In genomic region chr4:98664959-98665358, GRCh38 we compare ENCODE assay signal across 19 cellular contexts. TPM values are rescaled to one million over a fixed set of nuclear protein-coding genes. Genes with fewer than 3 reads are reported as not detected.
DNase-seq lines count a peak whose midpoint lies in the region; ATAC-seq, FAIRE-seq and TF ChIP-seq lines count a peak whose summit lies in the region.
"Had no signal": no experiment of that assay in that cellular context is flagged by ENCODE, and none has a peak within 500 bp of the region (broad histone marks: within the 10 kb centered on the region; RNA-seq: fewer than 3 reads in every experiment).

No MANE protein-coding gene starts in this region.

- CTCF ChIA-PET in CD8-positive, alpha-beta memory T cell (lab: Charles Lee): interaction anchor here (1.6 kb wide), 1 partner anchor 330 kb away, joined by 5 read pairs; the partner anchor contains the start of gene METAP1
- CTCF ChIA-PET in H1 (lab: Charles Lee; ENCODE audit: partially characterized antibody): interaction anchor here (0.5 to 1.2 kb wide), 3 partner anchors 11 to 502 kb away, joined by 3 to 6 read pairs (median 3); no protein-coding TSS in a partner anchor

- H3K27me3 ChIP-seq in CD8-positive, alpha-beta memory T cell (ENCODE audit: insufficient read depth, low read length, poor library complexity, severe bottlenecking): no peaks in the 10 kb centered on the region
- H3K27me3 ChIP-seq in H1 (replicated peaks in 1 of 4; ENCODE audit: control insufficient read depth in 3 of 4, extremely low read depth in 1 of 4, insufficient read depth in 3 of 4, low read length in 3 of 4) (no peaks in the 10 kb centered on the region; a peak in 2 of 7 replicates), vagina (no peaks in the 10 kb centered on the region)
- H3K27me3 ChIP-seq: BLaER1 treated with 17β-estradiol and CSF1 and Interleukin-3, amounts not matched to agents 10 nM and 100 nM; suprapubic skin had no signal

- no peak overlapping the region for H3K4me2 ChIP-seq in H1 (ENCODE audit: insufficient read depth in 1 of 2, low read depth in 2 of 2, low read length in 2 of 2)

- no peaks in the 10 kb centered on the region for H3K9me3 Mint-ChIP-seq in CD8-positive, alpha-beta memory T cell

- H2BK15ac ChIP-seq in H1 (ENCODE audit: low read length): peak overlapping the region; percentile 4; the same call in 1 of the 2 replicates

- H2AFZ ChIP-seq in H1 (ENCODE audit: low read length): no peak overlapping the region

- no peak overlapping the region for H3K27ac ChIP-seq in CD8-positive, alpha-beta memory T cell (ENCODE audit: low read depth, low read length)
- H3K27ac ChIP-seq in H1 (ENCODE audit: low read depth, low read length): no peak overlapping the region
- H3K27ac ChIP-seq in vagina: no peak overlapping the region
- H3K27ac ChIP-seq: 22Rv1, epithelial cell of prostate, suprapubic skin had no signal

- H4K20me1 ChIP-seq in H1 (replicated peaks in 1 of 2; ENCODE audit: control insufficient read depth in 1 of 2, insufficient read depth in 2 of 2, low read length in 2 of 2): no peaks in the 10 kb centered on the region
- H4K20me1 ChIP-seq: BLaER1 treated with 17β-estradiol and CSF1 and Interleukin-3, amounts not matched to agents 10 nM and 100 nM had no signal

- no peak overlapping the region for H4K91ac ChIP-seq in H1 (replicated peaks; ENCODE audit: insufficient read length, low read length)

- POLR2A ChIA-PET in CD8-positive, alpha-beta memory T cell (lab: Charles Lee): no interaction called here
- POLR2A ChIA-PET in H1 (lab: Charles Lee; ENCODE audit: partially characterized antibody): interaction anchor here (1.0 kb wide), 1 partner anchor 330 kb away, joined by 3 read pairs; the partner anchor contains the start of gene METAP1

- no peaks in the 10 kb centered on the region for H3K36me3 Mint-ChIP-seq in CD8-positive, alpha-beta memory T cell
- no peaks in the 10 kb centered on the region for H3K36me3 Mint-ChIP-seq in T-helper 17 cell (ENCODE audit: low read depth)

- no peak for TF ChIP-seq CTCF in H1 (IDR thresholded peaks at IDR 0.05; ENCODE audit: control extremely low read depth in 1 of 3, insufficient read depth in 1 of 3, low read depth in 1 of 3, low read length in 3 of 3)
- no peak for TF ChIP-seq CTCF in vagina (IDR thresholded peaks at IDR 0.05)

- no peak overlapping the region for H2AK5ac ChIP-seq in H1 (ENCODE audit: low read depth, low read length)

- no peak overlapping the region for H4K5ac ChIP-seq in H1 (ENCODE audit: insufficient read length, low read depth, low read length)

- H4K8ac ChIP-seq in H1 (ENCODE audit: extremely low read depth, insufficient read depth, low read length): no peak overlapping the region; the same call in 1 of the 2 replicates

- H3K14ac ChIP-seq in H1 (ENCODE audit: insufficient read length): no peak overlapping the region

- H3K23ac ChIP-seq in H1 (ENCODE audit: insufficient read length): no peak overlapping the region

- no peak overlapping the region for H3K4me3 Mint-ChIP-seq in CD8-positive, alpha-beta memory T cell
- peak overlapping the region; percentile 13 for H3K4me3 Mint-ChIP-seq in T-helper 17 cell

- peaks cover 40% of the 10 kb centered on the region for H3K4me1 ChIP-seq in CD8-positive, alpha-beta memory T cell (ENCODE audit: insufficient read depth, low read length)
- H3K4me1 ChIP-seq in H1 (replicated peaks in 1 of 4; ENCODE audit: control insufficient read depth in 3 of 4, insufficient read depth in 4 of 4, low read length in 3 of 4): peaks cover 7 to 14% (median 9%) of the 10 kb centered on the region in 4 experiments; a peak in 6 of 7 replicates
- H3K4me1 ChIP-seq in vagina: peaks cover 8% of the 10 kb centered on the region

- no peak overlapping the region for H3K9ac ChIP-seq in H1 (replicated peaks in 1 of 4; ENCODE audit: extremely low read depth in 1 of 4, low read depth in 3 of 4, low read length in 3 of 4)
- H3K9ac ChIP-seq: BLaER1 treated with 17β-estradiol and CSF1 and Interleukin-3, amounts not matched to agents 10 nM and 100 nM had no signal

- no peak overlapping the region for H3K4ac ChIP-seq in H1 (replicated peaks; ENCODE audit: insufficient read length, low read depth, low read length)

- no peak overlapping the region for H2BK120ac ChIP-seq in H1 (replicated peaks; ENCODE audit: low read depth, low read length)

- H2BK5ac ChIP-seq in H1 (ENCODE audit: low read depth, low read length): no peak overlapping the region

- ATAC-seq in T-helper 17 cell (no peak), GM19395 (IDR thresholded peaks at IDR 0.05; ENCODE audit: unreplicated experiment) (no peak)

- H3K27ac Mint-ChIP-seq in CD8-positive, alpha-beta memory T cell: peak overlapping the region; percentile 88 to 99 (median 91)
- H3K27ac Mint-ChIP-seq in T-helper 17 cell: peak overlapping the region; percentile 97

- 92% methylated on average over 4 of the region's 4 CpGs; no CpG with 5 or more reads in 1 of the 2 experiments for WGBS in H1 (ENCODE audit: extremely low coverage in 1 of 2, insufficient coverage in 1 of 2, insufficient read length in 1 of 2, insufficient replicate concordance in 2 of 2, low coverage in 1 of 2, low lambda C conversion rate in 2 of 2, missing lambda C conversion rate in 1 of 2), 2 experiments

- H3K36me3 ChIP-seq in CD8-positive, alpha-beta memory T cell (ENCODE audit: insufficient read depth, low read length): no peaks in the 10 kb centered on the region
- H3K36me3 ChIP-seq in H1 (ENCODE audit: control insufficient read depth in 2 of 4, insufficient read depth in 4 of 4, low read length in 3 of 4) (peaks cover 0 to 5% (median 0%) of the 10 kb centered on the region in 4 experiments; a peak in 1 of 8 replicates), vagina (no peaks in the 10 kb centered on the region)
- H3K36me3 ChIP-seq: BLaER1 treated with 17β-estradiol and CSF1 and Interleukin-3, amounts not matched to agents 10 nM and 100 nM; suprapubic skin had no signal

- H2BK12ac ChIP-seq in H1 (ENCODE audit: low read depth, low read length): no peak overlapping the region

- H3K79me2 ChIP-seq in H1 (ENCODE audit: control insufficient read depth in 1 of 2, insufficient read depth in 2 of 2, low read length in 2 of 2): no peaks in the 10 kb centered on the region

- no peak for TF ChIP-seq EP300 in H1 (IDR thresholded peaks at IDR 0.05; ENCODE audit: borderline replicate concordance in 1 of 2, low read depth in 2 of 2, low read length in 2 of 2)

- peak; percentile 47 for DNase-seq in DMS 273 (lab: John Stamatoyannopoulos, UW; ENCODE audit: unreplicated experiment)
- no peak for DNase-seq in DMS 273 treated with DMSO at 0.1 percent for 48 hours (lab: John Stamatoyannopoulos, UW)
- no peak for DNase-seq in CD8-positive, alpha-beta memory T cell
- DNase-seq in T-helper 17 cell: no peak
- no peak for DNase-seq in H1 (ENCODE audit: low read depth in 1 of 2, low spot score in 2 of 2)
- DNase-seq in NCI-H1048 (lab: John Stamatoyannopoulos, UW): no peak
- no peak for DNase-seq in vagina (ENCODE audit: extremely low spot score in 2 of 2)
- DNase-seq: activated CD4-positive, CD25-positive, alpha-beta regulatory T cell treated with anti-CD3 and anti-CD28 coated beads, Interleukin-2, amount 50 U/mL, for 72 hours; foreskin melanocyte; H7; kidney glomerular epithelial cell; NCI-H1694; SHP77 treated with DMSO at 0.1 percent for 48 hours had no signal

- H3K56ac ChIP-seq in H1 (replicated peaks; ENCODE audit: insufficient read length, low read depth, low read length): no peak overlapping the region

- H3K27me3 Mint-ChIP-seq in CD8-positive, alpha-beta memory T cell: peaks cover 0 to 3% of the 10 kb centered on the region in 2 donors
- no peaks in the 10 kb centered on the region for H3K27me3 Mint-ChIP-seq in T-helper 17 cell

- no peaks in the 10 kb centered on the region for H3K79me1 ChIP-seq in H1 (ENCODE audit: low read depth, low read length)

- no peak for TF ChIP-seq RAD21 in H1 (IDR thresholded peaks at IDR 0.05 in 1 of 2, conservative IDR thresholded peaks at IDR 0.05 in 1 of 2; ENCODE audit: low read depth in 2 of 2, low read length in 2 of 2)

- H2BK20ac ChIP-seq in H1 (ENCODE audit: low read length): no peak overlapping the region

- no peaks in the 10 kb centered on the region for H3K23me2 ChIP-seq in H1 (ENCODE audit: low read depth, low read length)

- TF ChIP-seq POLR2A in H1 (IDR thresholded peaks at IDR 0.05; ENCODE audit: control extremely low read depth in 1 of 2, low read depth in 2 of 2, low read length in 2 of 2) (no peak), vagina (IDR thresholded peaks at IDR 0.05) (no peak)

- no peaks in the 10 kb centered on the region for H3K9me3 ChIP-seq in CD8-positive, alpha-beta memory T cell (ENCODE audit: low read length)
- H3K9me3 ChIP-seq in T-helper 17 cell (ENCODE audit: control insufficient read depth, low read length, poor library complexity, severe bottlenecking) (no peaks in the 10 kb centered on the region), H1 (ENCODE audit: insufficient read depth in 2 of 2, low read depth in 1 of 2, low read length in 1 of 2) (peaks cover 18 to 20% of the 10 kb centered on the region in 2 experiments), vagina (no peaks in the 10 kb centered on the region)
- H3K9me3 ChIP-seq: suprapubic skin had no signal

- H3K4me1 Mint-ChIP-seq in CD8-positive, alpha-beta memory T cell: peaks cover 42 to 50% (median 46%) of the 10 kb centered on the region in 3 donors
- peaks cover 32% of the 10 kb centered on the region for H3K4me1 Mint-ChIP-seq in T-helper 17 cell

- no peak overlapping the region for H3K18ac ChIP-seq in H1 (ENCODE audit: extremely low read depth, low read length)

- no peak for FAIRE-seq in H1 (lab: Jason Lieb, UNC)
- FAIRE-seq: bronchial epithelial cell had no signal

- H3K4me3 ChIP-seq in CD8-positive, alpha-beta memory T cell (ENCODE audit: low read length): no peak overlapping the region
- H3K4me3 ChIP-seq in H1 (ENCODE audit: extremely low read depth in 1 of 4, insufficient read depth in 2 of 4, low read depth in 3 of 4, low read length in 4 of 4) (no peak overlapping the region), vagina (no peak overlapping the region)
- H3K4me3 ChIP-seq: BLaER1 treated with 17β-estradiol and CSF1 and Interleukin-3, amounts not matched to agents 10 nM and 100 nM; suprapubic skin had no signal

- intact Hi-C loops in vagina (cut with DNase I): no loop called here

TF ChIP-seq in H1, 55 proteins besides CTCF, POLR2A, EP300 and RAD21 (continues in another document):
- TF ChIP-seq CBX5 (IDR thresholded peaks at IDR 0.05; ENCODE audit: low read depth, low read length): peak; percentile 84; the same call in 1 of the 2 replicates

RNA-seq across cellular contexts. Expression of gene TSPAN5, which starts 6.5 kb away (rescaled TPM):
- total RNA-seq in CD8-positive, alpha-beta memory T cell: 10 to 100 TPM; 15.9 to 16.7 TPM
- 29.7 TPM for polyA plus RNA-seq in CD8-positive, alpha-beta memory T cell
- total RNA-seq in T-helper 17 cell (10 to 100 TPM; 11.8 to 15.2 TPM), vagina (15.5 TPM)
- total RNA-seq in H1 (2021; fragmentation: NEBNext Ultra II Directional; extraction: Animal tissue kit (Norgen Biotek cat#: 25700)): 20.9 and 21.2 TPM in 2 replicates
- 13.1 and 17.6 TPM in 2 replicates for polyA plus RNA-seq in H1 (2011; rRNA removed)
- 17.2 TPM for polyA plus RNA-seq in H1 (2011; cell fraction: cytosol; rRNA removed)
- 10.6 TPM for polyA plus RNA-seq in H1 (2011; cell fraction: nucleus; rRNA removed)
- polyA plus RNA-seq in H1 (2012, experiment 1 of 2): 13.0 to 16.3 TPM (median 14.4 TPM) in 4 replicates
- 9.0 TPM for polyA plus RNA-seq in H1 (2012, experiment 2 of 2)
- 18.1 TPM for polyA plus RNA-seq in H1 (2013, experiment 1 of 2)
- 24.4 TPM for polyA plus RNA-seq in H1 (2013, experiment 2 of 2)
- 21.1 and 28.0 TPM in 2 replicates for polyA minus RNA-seq in H1 (2011; rRNA and poly(A)+ RNA removed)
- 12.2 TPM for polyA minus RNA-seq in H1 (2011; cell fraction: cytosol; rRNA and poly(A)+ RNA removed)
- 16.1 TPM for polyA minus RNA-seq in H1 (2011; cell fraction: nucleus; rRNA and poly(A)+ RNA removed)
